Comparison of ENCODE assay signal across 8 cellular contexts in the genomic region with DNA sequence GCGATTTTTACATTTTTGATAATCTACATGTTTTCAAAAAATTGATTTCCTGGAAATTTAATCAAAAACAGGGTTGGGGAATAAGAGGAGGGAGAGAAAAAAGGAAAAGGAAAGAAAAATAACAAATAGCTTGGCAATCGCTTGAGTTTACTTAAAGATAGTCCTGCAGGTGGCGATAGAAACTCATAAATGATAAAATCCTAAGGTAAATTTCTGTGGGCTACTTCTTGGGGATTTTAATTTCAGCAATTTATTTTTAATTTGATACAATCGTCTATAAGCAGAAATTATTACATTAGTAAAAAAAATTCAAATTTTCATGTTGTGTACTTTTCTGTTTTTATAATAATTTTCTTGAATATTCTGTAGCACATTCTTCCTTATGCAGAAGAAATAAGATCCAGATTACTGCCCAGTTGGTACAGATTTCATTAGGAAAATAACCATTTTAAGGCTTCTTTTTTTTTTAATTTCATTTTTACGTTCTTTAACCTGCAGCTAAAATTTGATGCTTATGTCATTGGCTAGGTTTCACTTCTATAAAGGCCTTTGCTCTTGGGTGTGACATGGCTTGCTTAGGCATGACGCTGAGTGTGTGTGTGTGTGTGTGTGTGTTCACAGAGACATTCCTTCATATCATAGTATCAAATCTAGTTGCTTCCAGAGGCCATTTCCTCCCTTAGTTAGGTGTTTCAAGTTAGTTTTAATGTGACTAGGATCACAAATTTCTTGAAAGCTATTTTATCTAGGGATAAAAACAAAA.
DNase-seq lines count a peak whose midpoint lies in the region; ATAC-seq and TF ChIP-seq lines count a peak whose summit lies in the region.

No MANE protein-coding gene starts in this region.

- H3K4me1 Mint-ChIP-seq in nephron = peaks cover 65% of the 10 kb centered on the region
- H3K4me1 Mint-ChIP-seq in activated naive CD8-positive, alpha-beta T cell treated with anti-CD3 and anti-CD28 coated beads for 36 hours = no peaks in the 10 kb centered on the region

- peak; percentile 85 for ATAC-seq in GM21360 (IDR thresholded peaks at IDR 0.05; ENCODE audit: unreplicated experiment)

- H3K27me3 Mint-ChIP-seq in nephron (ENCODE audit: low read depth) = no peaks in the 10 kb centered on the region
- no peaks in the 10 kb centered on the region for H3K27me3 Mint-ChIP-seq in activated naive CD8-positive, alpha-beta T cell treated with anti-CD3 and anti-CD28 coated beads for 36 hours

- no peaks in the 10 kb centered on the region for H3K9me3 ChIP-seq in BE2C

- H3K9me3 Mint-ChIP-seq in nephron = no peaks in the 10 kb centered on the region
- H3K9me3 Mint-ChIP-seq in activated naive CD8-positive, alpha-beta T cell treated with anti-CD3 and anti-CD28 coated beads for 36 hours = no peaks in the 10 kb centered on the region

- peak overlapping the region; percentile 70 to 94 (median 80) for H3K27ac Mint-ChIP-seq in nephron
- H3K27ac Mint-ChIP-seq in activated naive CD8-positive, alpha-beta T cell treated with anti-CD3 and anti-CD28 coated beads for 36 hours = no peak overlapping the region

- TF ChIP-seq CTCF in BE2C (IDR thresholded peaks at IDR 0.05; ENCODE audit: low read depth, low read length) (peak; percentile 55), nephron (IDR thresholded peaks at IDR 0.05; ENCODE audit: unreplicated experiment in 3 of 3) (peak; percentile 66 to 77 (median 70))

- H3K27me3 ChIP-seq in BE2C = no peaks in the 10 kb centered on the region

- H3K4me3 Mint-ChIP-seq in nephron = no peak overlapping the region
- H3K4me3 Mint-ChIP-seq in activated naive CD8-positive, alpha-beta T cell treated with anti-CD3 and anti-CD28 coated beads for 36 hours = no peak overlapping the region

- H3K36me3 Mint-ChIP-seq in nephron (ENCODE audit: low read depth) = no peaks in the 10 kb centered on the region
- H3K36me3 Mint-ChIP-seq in activated naive CD8-positive, alpha-beta T cell treated with anti-CD3 and anti-CD28 coated beads for 36 hours = peaks cover 9% of the 10 kb centered on the region

- H3K36me3 ChIP-seq in BE2C = no peaks in the 10 kb centered on the region

- DNase-seq in BE2C (no peak), NCI-H1417 treated with DMSO at 0.1 percent for 48 hours (lab: John Stamatoyannopoulos, UW) (peak; percentile 53), cerebellar cortex (ENCODE audit: low spot score) (peak; percentile 4), occipital lobe (lab: John Stamatoyannopoulos, UW) (no peak)
- no peak for DNase-seq in activated naive CD8-positive, alpha-beta T cell treated with anti-CD3 and anti-CD28 coated beads for 36 hours
- no peak for DNase-seq in stimulated activated CD4-positive, alpha-beta T cell treated with anti-CD3 and anti-CD28 coated beads, Interleukin-4, amount 100 ng/mL, for 4 hours

- H3K4me3 ChIP-seq in BE2C (ENCODE audit: low read depth, low read length) = no peak overlapping the region

- H3K4me1 ChIP-seq in BE2C = peaks cover 8% of the 10 kb centered on the region; the same call in 1 of the 2 replicates

Comparison
In these comparisons a context has a peak if more than half of its experiments do, and no peak if none do; other contexts are left out.
1. DNase-seq: peak in NCI-H1417 treated with DMSO at 0.1 percent for 48 hours (single experiment) and cerebellar cortex (single experiment); none in BE2C (single experiment), activated naive CD8-positive, alpha-beta T cell treated with anti-CD3 and anti-CD28 coated beads for 36 hours (single experiment), stimulated activated CD4-positive, alpha-beta T cell treated with anti-CD3 and anti-CD28 coated beads, Interleukin-4, amount 100 ng/mL, for 4 hours (0 of 2) and occipital lobe (single experiment).